8 cellular contexts compared by ENCODE assay signal in the genomic region with DNA sequence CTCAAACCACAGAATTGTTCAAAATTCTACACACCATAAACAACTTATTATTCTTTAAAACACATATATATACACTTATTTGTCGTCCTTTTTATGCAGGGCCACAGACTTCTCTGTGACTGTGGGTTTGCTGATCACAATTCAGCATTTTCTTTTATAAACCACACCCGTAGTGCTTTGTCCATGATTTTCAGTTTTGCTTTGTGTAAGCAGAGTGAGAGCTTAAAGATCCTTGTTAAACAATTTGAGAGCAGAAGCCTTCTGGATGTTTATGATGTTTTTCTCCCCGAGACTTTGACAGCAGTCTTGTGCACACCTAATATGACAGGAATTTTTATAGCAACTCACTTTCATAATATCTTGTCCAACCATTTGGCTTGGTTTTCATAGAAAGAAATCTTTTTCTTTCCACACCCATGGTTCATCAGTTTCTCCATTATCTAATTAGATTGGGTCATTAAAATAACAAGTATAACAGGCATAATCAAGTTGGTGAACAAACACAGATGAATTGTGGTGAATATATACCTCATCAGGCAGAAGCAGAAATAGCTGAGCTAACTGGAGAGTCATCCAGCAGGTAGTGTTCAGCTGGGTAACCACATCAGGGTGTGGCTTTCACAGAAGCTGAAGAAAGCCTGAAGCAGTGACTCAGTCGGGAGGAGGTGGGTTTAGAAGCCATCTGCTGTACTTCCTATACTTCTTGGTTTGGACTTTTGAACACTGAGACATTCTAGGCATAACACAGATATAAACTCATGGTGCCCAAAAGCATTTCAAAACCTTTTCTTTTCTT. TPM values are rescaled to one million over a fixed set of nuclear protein-coding genes. Genes with fewer than 3 reads are reported as not detected.
A peak's percentile ranks its signal among the peaks of the same experiment; 100 is the strongest.
DNase-seq lines count a peak whose midpoint lies in the region; ATAC-seq, FAIRE-seq and TF ChIP-seq lines count a peak whose summit lies in the region.

No MANE protein-coding gene starts in this region.

- peak overlapping the region; percentile 89 for H3K27ac Mint-ChIP-seq in type B pancreatic cell

- peaks cover 5% of the 10 kb centered on the region for H3K4me1 Mint-ChIP-seq in type B pancreatic cell (ENCODE audit: unreplicated experiment)

- peak overlapping the region; percentile 31 for H3K4me3 Mint-ChIP-seq in type B pancreatic cell

- peak; percentile 18 for DNase-seq in CD1c-positive myeloid dendritic cell (ENCODE audit: extremely low spot score)
- peak; percentile 93 for DNase-seq in HPDE6-E6E7 (ENCODE audit: extremely low spot score)
- DNase-seq in activated CD8-positive, alpha-beta memory T cell treated with anti-CD3 and anti-CD28 coated beads, Interleukin-2, amount 50 U/mL, for 1 hour (ENCODE audit: extremely low read depth), result peak; percentile 43
- DNase-seq in type B pancreatic cell (ENCODE audit: extremely low spot score, unreplicated experiment), result no peak
- DNase-seq in NCI-H1417 treated with DMSO at 0.1 percent for 48 hours (lab: John Stamatoyannopoulos, UW), result no peak
- DNase-seq in HuH-7.5 (ENCODE audit: low spot score), result no peak

- peak; percentile 9 for FAIRE-seq in islet of Langerhans (lab: Jason Lieb, UNC)

- H3K9me3 Mint-ChIP-seq in type B pancreatic cell, result no peaks in the 10 kb centered on the region

- peaks cover 5% of the 10 kb centered on the region for H3K36me3 Mint-ChIP-seq in type B pancreatic cell

- H3K27me3 Mint-ChIP-seq in type B pancreatic cell, result no peaks in the 10 kb centered on the region

- no peak for ATAC-seq in HG03135 (IDR thresholded peaks at IDR 0.05; ENCODE audit: unreplicated experiment)

- TF ChIP-seq CTCF in type B pancreatic cell (conservative IDR thresholded peaks at IDR 0.05), result no peak

RNA-seq across cellular contexts. Expression of a gene that starts 57.1 kb away (rescaled TPM):
- 54.6 and 68.3 TPM in 2 replicates for total RNA-seq in type B pancreatic cell (ENCODE audit: low replicate concordance)

Comparison
In these comparisons a context has a peak if more than half of its experiments do, and no peak if none do; other contexts are left out.
1. DNase-seq: peak in CD1c-positive myeloid dendritic cell (single experiment), HPDE6-E6E7 (single experiment) and activated CD8-positive, alpha-beta memory T cell treated with anti-CD3 and anti-CD28 coated beads, Interleukin-2, amount 50 U/mL, for 1 hour (single experiment); none in type B pancreatic cell (single experiment), NCI-H1417 treated with DMSO at 0.1 percent for 48 hours (single experiment) and HuH-7.5 (single experiment).